In genomic region chr1:25412870-25413623, GRCh38 we compare ENCODE assay signal across 1 cellular context.
TF ChIP-seq lines count a peak whose summit lies in the region.
"Not testable (repeated sequence)": the region's sequence is repeated elsewhere in the genome, so short reads cannot be mapped to it uniquely, and the experiment has no call there.

No MANE protein-coding gene starts in this region.

TF ChIP-seq in K562, 482 proteins besides CTCF, POLR2A, EP300 and RAD21 (continued from another document):
- TF ChIP-seq MBD2 (IDR thresholded peaks at IDR 0.05; ENCODE audit: borderline replicate concordance, low read depth) (peak; percentile 69), ZNF24 (IDR thresholded peaks at IDR 0.05) (0 out of 2 replicates have a peak, but pooled peaks have one; percentile 32), CCNT2 (IDR thresholded peaks at IDR 0.05; ENCODE audit: borderline replicate concordance, extremely low read depth, insufficient read length, low read depth, low read length) (peak; percentile 91), ZSCAN32 (CRISPR knock-in tag; IDR thresholded peaks at IDR 0.05) (0 out of 2 replicates have a peak, but pooled peaks have one; percentile 42), ZBTB2 (IDR thresholded peaks at IDR 0.05) (0 out of 2 replicates have a peak, but pooled peaks have one; percentile 22), KLF16 (IDR thresholded peaks at IDR 0.05) (peak; percentile 96), ILF3 (IDR thresholded peaks at IDR 0.05; ENCODE audit: borderline replicate concordance) (0 out of 2 replicates have a peak, but pooled peaks have one; percentile 56), ELF4 (CRISPR knock-in tag; IDR thresholded peaks at IDR 0.05) (peak; percentile 25; the same call in 1 of the 2 replicates), ID3 (tag; IDR thresholded peaks at IDR 0.05) (peak; percentile 58; the same call in 1 of the 2 replicates)
- TF ChIP-seq ID3 (CRISPR knock-in tag; IDR thresholded peaks at IDR 0.05) = not testable (repeated sequence)
